Comparison of ENCODE assay signal across 1 cellular context in the genomic region with DNA sequence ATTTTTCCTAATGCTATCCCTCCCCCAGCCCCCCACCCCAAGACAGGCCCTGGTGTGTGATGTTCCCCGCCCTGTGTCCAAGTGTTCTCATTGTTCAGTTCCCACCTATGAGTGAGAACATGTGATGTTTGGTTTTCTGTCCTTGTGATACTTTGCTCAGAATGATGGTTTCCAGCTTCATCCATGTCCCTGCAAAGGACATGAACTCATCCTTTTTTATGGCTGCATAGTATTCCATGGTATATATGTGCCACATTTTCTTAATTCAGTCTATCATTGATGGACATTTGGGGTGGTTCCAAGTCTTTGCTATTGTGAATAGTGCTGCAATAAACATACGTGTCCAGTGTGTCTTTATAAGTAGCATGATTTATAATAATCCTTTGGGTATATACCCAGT.
A peak's percentile ranks its signal among the peaks of the same experiment; 100 is the strongest.
TF ChIP-seq lines count a peak whose summit lies in the region.

No MANE protein-coding gene starts in this region.

TF ChIP-seq in HEK293, 187 proteins besides CTCF, POLR2A, EP300 and RAD21 (continued from another document):
- TF ChIP-seq, protein P1, sequence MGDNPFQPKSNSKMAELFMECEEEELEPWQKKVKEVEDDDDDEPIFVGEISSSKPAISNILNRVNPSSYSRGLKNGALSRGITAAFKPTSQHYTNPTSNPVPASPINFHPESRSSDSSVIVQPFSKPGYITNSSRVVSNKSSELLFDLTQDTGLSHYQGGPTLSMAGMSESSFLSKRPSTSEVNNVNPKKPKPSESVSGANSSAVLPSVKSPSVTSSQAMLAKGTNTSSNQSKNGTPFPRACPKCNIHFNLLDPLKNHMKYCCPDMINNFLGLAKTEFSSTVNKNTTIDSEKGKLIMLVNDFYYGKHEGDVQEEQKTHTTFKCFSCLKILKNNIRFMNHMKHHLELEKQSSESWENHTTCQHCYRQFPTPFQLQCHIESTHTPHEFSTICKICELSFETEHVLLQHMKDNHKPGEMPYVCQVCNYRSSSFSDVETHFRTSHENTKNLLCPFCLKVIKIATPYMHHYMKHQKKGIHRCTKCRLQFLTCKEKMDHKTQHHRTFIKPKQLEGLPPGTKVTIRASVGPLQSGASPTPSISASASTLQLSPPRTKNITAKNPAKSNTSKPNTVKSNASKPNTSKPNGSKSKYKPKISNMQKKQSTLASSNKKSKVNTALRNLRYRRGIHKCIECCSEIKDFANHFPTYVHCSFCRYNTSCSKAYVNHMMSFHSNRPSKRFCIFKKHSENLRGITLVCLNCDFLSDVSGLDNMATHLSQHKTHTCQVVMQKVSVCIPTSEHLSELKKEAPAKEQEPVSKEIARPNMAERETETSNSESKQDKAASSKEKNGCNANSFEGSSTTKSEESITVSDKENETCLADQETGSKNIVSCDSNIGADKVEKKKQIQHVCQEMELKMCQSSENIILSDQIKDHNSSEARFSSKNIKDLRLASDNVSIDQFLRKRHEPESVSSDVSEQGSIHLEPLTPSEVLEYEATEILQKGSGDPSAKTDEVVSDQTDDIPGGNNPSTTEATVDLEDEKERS (tag by site-specific recombination; IDR thresholded peaks at IDR 0.05) = peak; percentile 87; the same call in 1 of the 2 replicates
- peak; percentile 95 for TF ChIP-seq ZNF146 (tag by site-specific recombination; IDR thresholded peaks at IDR 0.05)
